11 cellular contexts compared by ENCODE assay signal in the genomic region with DNA sequence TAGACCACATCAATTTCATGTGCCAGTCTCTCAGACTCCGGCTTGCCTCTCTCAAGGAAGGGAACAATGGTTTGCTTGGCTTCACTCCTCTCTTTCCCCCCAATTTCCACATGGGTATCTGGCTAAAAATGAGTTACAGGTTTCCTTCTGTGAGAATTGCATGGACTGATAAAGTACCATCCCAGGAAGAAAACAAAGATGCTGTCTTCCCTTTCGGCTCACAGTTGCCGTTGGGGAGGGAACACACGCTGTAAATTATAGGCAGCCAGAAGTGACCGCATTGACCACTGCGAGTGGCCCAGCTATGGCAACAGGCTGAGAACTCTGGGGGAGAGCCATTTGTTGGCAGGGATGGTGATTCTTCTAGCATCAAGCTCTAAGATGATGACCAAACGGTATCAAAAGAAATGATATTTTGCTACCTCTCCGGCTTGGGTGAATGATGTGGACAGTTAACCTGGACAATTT. TPM values are rescaled to one million over a fixed set of nuclear protein-coding genes. Genes with fewer than 3 reads are reported as not detected.
DNase-seq lines count a peak whose midpoint lies in the region; ATAC-seq, FAIRE-seq and TF ChIP-seq lines count a peak whose summit lies in the region.
"Had no signal": no experiment of that assay in that cellular context is flagged by ENCODE, and none has a peak within 500 bp of the region (broad histone marks: within the 10 kb centered on the region; RNA-seq: fewer than 3 reads in every experiment).

No MANE protein-coding gene starts in this region.

- peak overlapping the region; percentile 97 for H3K27ac Mint-ChIP-seq in activated B cell treated with CpG ODN at 0.5 μM for 24 hours
- peak overlapping the region; percentile 89 for H3K27ac Mint-ChIP-seq in memory B cell

- no peaks in the 10 kb centered on the region for H3K27me3 ChIP-seq in HCT116 (ENCODE audit: insufficient read depth, low read length)

- TF ChIP-seq POLR2A in HCT116 (IDR thresholded peaks at IDR 0.05; ENCODE audit: borderline replicate concordance, extremely low read depth, insufficient read depth, insufficient read length) = no peak

- H2AFZ ChIP-seq in HCT116 (ENCODE audit: low read depth, low read length, poor library complexity, severe bottlenecking) = peak overlapping the region; percentile 89

- H3K9me3 Mint-ChIP-seq in activated B cell treated with CpG ODN at 0.5 μM for 24 hours (no peaks in the 10 kb centered on the region), memory B cell (no peaks in the 10 kb centered on the region)

- no peaks in the 10 kb centered on the region for H4K20me1 ChIP-seq in HCT116 (ENCODE audit: insufficient read depth)

- POLR2A ChIA-PET in HCT116 (lab: Charles Lee) (no interaction called here), activated B cell treated with CpG ODN at 0.5 μM for 24 hours (lab: Charles Lee) (interaction anchor here (0.7 to 8.4 kb wide), 11 partner anchors 19 to 354 kb away, joined by 3 to 290 read pairs (median 13); no protein-coding TSS in a partner anchor)

- ATAC-seq in HCT116 (no peak), activated B cell treated with CpG ODN at 0.5 μM for 24 hours (ENCODE audit: low read depth) (no peak), memory B cell (ENCODE audit: low read depth) (no peak), HG03280 (IDR thresholded peaks at IDR 0.05; ENCODE audit: unreplicated experiment) (no peak), HG03196 (IDR thresholded peaks at IDR 0.05; ENCODE audit: unreplicated experiment) (no peak)

- peaks cover 98% of the 10 kb centered on the region for H3K4me1 Mint-ChIP-seq in activated B cell treated with CpG ODN at 0.5 μM for 24 hours
- peaks cover 68% of the 10 kb centered on the region for H3K4me1 Mint-ChIP-seq in memory B cell

- H3K4me2 ChIP-seq in HCT116 (ENCODE audit: low read length) = peak overlapping the region; percentile 72

- no peak for FAIRE-seq in urothelium cell line (lab: Jason Lieb, UNC)

- H3K79me2 ChIP-seq in HCT116 (ENCODE audit: insufficient read depth, low read length) = no peaks in the 10 kb centered on the region

- H3K9ac ChIP-seq in HCT116 (ENCODE audit: low read length) = no peak overlapping the region

- no TSS peak for BruUV-seq in HCT116 (replicated peaks; lab: Mats Ljungman, UMichigan)

- 0 out of 4 replicates have a peak overlapping the region, but pooled peaks of 1 of the 2 experiments have one; percentile 43 for H3K4me3 ChIP-seq in HCT116 (replicated peaks in 1 of 2; ENCODE audit: low read depth in 1 of 2, low read length in 2 of 2)

- RAD21 ChIA-PET in HCT116 (lab: Charles Lee; ENCODE audit: low non-redundant PET in 1 of 2, low total read pairs in 2 of 2, uncharacterized antibody in 2 of 2, unreplicated experiment in 2 of 2) = interaction anchor here in 1 of 2 experiments (1.5 kb wide), 1 partner anchor 301 kb away, joined by 5 read pairs; no protein-coding TSS in a partner anchor

- peak; percentile 50 to 61 for DNase-seq in AML-193 (lab: John Stamatoyannopoulos, UW)
- no peak for DNase-seq in HCT116 (ENCODE audit: low read depth, low spot score)
- no peak for DNase-seq in activated B cell treated with CpG ODN at 0.5 μM for 24 hours
- no peak for DNase-seq in memory B cell (ENCODE audit: low spot score in 2 of 2)
- DNase-seq in urothelium cell line (ENCODE audit: low spot score) = no peak
- no peak for DNase-seq in OCI-M2 (lab: John Stamatoyannopoulos, UW; ENCODE audit: unreplicated experiment)
- DNase-seq: left ventricle myocardium superior, NCI-H446 had no signal

- no peak overlapping the region for H3K27ac ChIP-seq in HCT116 (ENCODE audit: low read depth, low read length)

- no peaks in the 10 kb centered on the region for H3K27me3 Mint-ChIP-seq in activated B cell treated with CpG ODN at 0.5 μM for 24 hours
- no peaks in the 10 kb centered on the region for H3K27me3 Mint-ChIP-seq in memory B cell

- intact Hi-C loops in HCT116 (cut with micrococcal nuclease) (loop anchor here (5.0 kb wide), 1 partner anchor 299 kb away; no protein-coding TSS in a partner anchor), activated B cell treated with CpG ODN at 0.5 μM for 24 hours (cut with micrococcal nuclease) (loop anchor here (5.0 to 10.0 kb wide), 2 partner anchors 1019 to 1111 kb away; partner anchors contain the start of genes DOP1B and SETD4)

- H3K4me3 Mint-ChIP-seq in activated B cell treated with CpG ODN at 0.5 μM for 24 hours (peak overlapping the region; percentile 91), memory B cell (peak overlapping the region; percentile 90)

- no peak for TF ChIP-seq RAD21 in HCT116 (IDR thresholded peaks at IDR 0.05; ENCODE audit: low read depth)

- CTCF ChIA-PET in HCT116 (lab: Charles Lee) = no interaction called here
- CTCF ChIA-PET in activated B cell treated with CpG ODN at 0.5 μM for 24 hours (lab: Charles Lee) = interaction anchor here (0.9 to 2.4 kb wide), 3 partner anchors 20 to 301 kb away, joined by 3 to 10 read pairs (median 5); no protein-coding TSS in a partner anchor

- H3K36me3 Mint-ChIP-seq in activated B cell treated with CpG ODN at 0.5 μM for 24 hours (ENCODE audit: low read depth) = peaks cover 50% of the 10 kb centered on the region
- H3K36me3 Mint-ChIP-seq in memory B cell = peaks cover 9% of the 10 kb centered on the region

- no peaks in the 10 kb centered on the region for H3K9me3 ChIP-seq in HCT116 (ENCODE audit: control insufficient read depth in 1 of 2, insufficient read depth in 1 of 2, low read depth in 1 of 2, low read length in 2 of 2)

- no peaks in the 10 kb centered on the region for H3K36me3 ChIP-seq in HCT116 (ENCODE audit: control insufficient read depth in 1 of 2, insufficient read depth in 2 of 2, low read length in 2 of 2)

- TF ChIP-seq CTCF in HCT116 (IDR thresholded peaks at IDR 0.05 in 2 of 3, conservative IDR thresholded peaks at IDR 0.05 in 1 of 3; ENCODE audit: borderline replicate concordance in 1 of 3, insufficient read depth in 1 of 3, low read depth in 2 of 3, low read length in 2 of 3) (no peak), activated B cell treated with CpG ODN at 0.5 μM for 24 hours (IDR thresholded peaks at IDR 0.05) (no peak)

- H3K4me1 ChIP-seq in HCT116 (ENCODE audit: control insufficient read depth in 1 of 2, insufficient read depth in 2 of 2, low read length in 2 of 2) = peaks cover 20 to 37% of the 10 kb centered on the region in 2 experiments

- no peaks in the 10 kb centered on the region for H3K9me2 ChIP-seq in HCT116 (ENCODE audit: insufficient read depth)

TF ChIP-seq in HCT116, 20 proteins besides CTCF, POLR2A, EP300 and RAD21:
- no peak for TF ChIP-seq EZH2 (IDR thresholded peaks at IDR 0.05)
TF ChIP-seq in HCT116: peak in this region for 0.

RNA-seq across cellular contexts. Expression of gene RUNX1, which starts 2.8 kb away (rescaled TPM):
- 33.5 TPM for total RNA-seq in HCT116 (2021; ENCODE audit: unreplicated experiment)
- polyA plus RNA-seq in HCT116 (2012) = 18.5 and 25.2 TPM in 2 replicates
- total RNA-seq in activated B cell treated with CpG ODN at 0.5 μM for 24 hours = 83.4 and 92.1 TPM in 2 replicates
- total RNA-seq: G401 had no signal

Comparison
In these comparisons a context has a peak if more than half of its experiments do, and no peak if none do; other contexts are left out.
1. DNase-seq: peak in AML-193 (2 of 2); none in HCT116 (single experiment), activated B cell treated with CpG ODN at 0.5 μM for 24 hours (single experiment), memory B cell (0 of 2), urothelium cell line (single experiment) and OCI-M2 (single experiment).